Comparison of ENCODE assay signal across 1 cellular context in the genomic region with DNA sequence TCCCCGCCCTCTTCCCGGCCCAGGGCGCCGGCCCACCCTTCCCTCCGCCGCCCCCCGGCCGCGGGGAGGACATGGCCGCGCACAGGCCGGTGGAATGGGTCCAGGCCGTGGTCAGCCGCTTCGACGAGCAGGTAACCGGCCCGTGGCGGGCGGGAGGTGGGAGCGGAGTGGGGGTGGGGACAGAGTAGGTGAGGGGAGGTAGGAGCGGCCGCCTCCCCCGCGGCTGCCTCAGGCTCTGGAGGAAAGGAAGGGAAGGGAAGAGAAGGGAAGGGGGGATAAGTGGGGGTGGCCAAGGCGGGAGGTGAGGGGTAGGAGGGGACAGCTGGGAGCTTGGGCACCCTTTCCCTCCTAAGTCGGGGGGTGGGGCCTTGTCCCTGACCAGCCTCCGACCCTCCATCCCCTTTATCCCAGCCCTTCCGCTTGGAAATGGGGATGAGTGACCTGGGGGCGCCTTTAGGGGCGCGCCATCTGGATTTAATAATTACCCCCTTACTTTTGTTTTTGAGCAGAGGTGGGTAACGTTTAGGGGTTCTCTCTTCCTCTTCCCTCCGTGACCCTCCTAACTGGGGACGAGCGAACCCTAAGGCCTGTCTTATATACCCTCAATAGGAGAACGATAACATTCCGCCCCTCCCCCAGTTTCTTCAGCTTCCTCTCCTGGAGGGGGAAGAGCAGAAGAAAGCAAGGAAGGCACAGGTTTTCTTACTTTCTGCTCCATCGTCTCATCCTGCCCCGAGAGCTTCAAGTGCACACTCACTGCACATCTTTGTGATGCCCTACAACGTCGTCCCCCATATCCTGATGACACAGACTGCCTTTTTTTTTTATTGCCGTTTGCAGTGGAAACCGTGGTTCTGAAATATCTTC.
TF ChIP-seq lines count a peak whose summit lies in the region.

No MANE protein-coding gene starts in this region.

TF ChIP-seq in K562, 482 proteins besides CTCF, POLR2A, EP300 and RAD21 (continued from another document and continues in another):
- no peak for TF ChIP-seq MTA2 (IDR thresholded peaks at IDR 0.05; ENCODE audit: low read depth)
- TF ChIP-seq, protein P1, sequence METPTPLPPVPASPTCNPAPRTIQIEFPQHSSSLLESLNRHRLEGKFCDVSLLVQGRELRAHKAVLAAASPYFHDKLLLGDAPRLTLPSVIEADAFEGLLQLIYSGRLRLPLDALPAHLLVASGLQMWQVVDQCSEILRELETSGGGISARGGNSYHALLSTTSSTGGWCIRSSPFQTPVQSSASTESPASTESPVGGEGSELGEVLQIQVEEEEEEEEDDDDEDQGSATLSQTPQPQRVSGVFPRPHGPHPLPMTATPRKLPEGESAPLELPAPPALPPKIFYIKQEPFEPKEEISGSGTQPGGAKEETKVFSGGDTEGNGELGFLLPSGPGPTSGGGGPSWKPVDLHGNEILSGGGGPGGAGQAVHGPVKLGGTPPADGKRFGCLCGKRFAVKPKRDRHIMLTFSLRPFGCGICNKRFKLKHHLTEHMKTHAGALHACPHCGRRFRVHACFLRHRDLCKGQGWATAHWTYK (CRISPR knock-in tag; IDR thresholded peaks at IDR 0.05) = no peak
- TF ChIP-seq MEIS2 (IDR thresholded peaks at IDR 0.05; ENCODE audit: partially characterized antibody) = no peak
- TF ChIP-seq CREB1 (IDR thresholded peaks at IDR 0.05) = no peak
- TF ChIP-seq CREB1 (CRISPR knock-in tag; IDR thresholded peaks at IDR 0.05) = no peak
- TF ChIP-seq, protein P2, sequence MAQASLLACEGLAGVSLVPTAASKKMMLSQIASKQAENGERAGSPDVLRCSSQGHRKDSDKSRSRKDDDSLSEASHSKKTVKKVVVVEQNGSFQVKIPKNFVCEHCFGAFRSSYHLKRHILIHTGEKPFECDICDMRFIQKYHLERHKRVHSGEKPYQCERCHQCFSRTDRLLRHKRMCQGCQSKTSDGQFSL (CRISPR knock-in tag; IDR thresholded peaks at IDR 0.05) = peak; percentile 84
- TF ChIP-seq, protein P2 (tag; IDR thresholded peaks at IDR 0.05) = peak in 1 of 2 experiments; percentile 77; a peak in 2 of 4 replicates
- TF ChIP-seq, protein P3, sequence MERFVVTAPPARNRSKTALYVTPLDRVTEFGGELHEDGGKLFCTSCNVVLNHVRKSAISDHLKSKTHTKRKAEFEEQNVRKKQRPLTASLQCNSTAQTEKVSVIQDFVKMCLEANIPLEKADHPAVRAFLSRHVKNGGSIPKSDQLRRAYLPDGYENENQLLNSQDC (CRISPR knock-in tag; IDR thresholded peaks at IDR 0.05) = no peak
- no peak for TF ChIP-seq ZNF644 (tag; IDR thresholded peaks at IDR 0.05; ENCODE audit: low read depth)
- TF ChIP-seq, protein P4, sequence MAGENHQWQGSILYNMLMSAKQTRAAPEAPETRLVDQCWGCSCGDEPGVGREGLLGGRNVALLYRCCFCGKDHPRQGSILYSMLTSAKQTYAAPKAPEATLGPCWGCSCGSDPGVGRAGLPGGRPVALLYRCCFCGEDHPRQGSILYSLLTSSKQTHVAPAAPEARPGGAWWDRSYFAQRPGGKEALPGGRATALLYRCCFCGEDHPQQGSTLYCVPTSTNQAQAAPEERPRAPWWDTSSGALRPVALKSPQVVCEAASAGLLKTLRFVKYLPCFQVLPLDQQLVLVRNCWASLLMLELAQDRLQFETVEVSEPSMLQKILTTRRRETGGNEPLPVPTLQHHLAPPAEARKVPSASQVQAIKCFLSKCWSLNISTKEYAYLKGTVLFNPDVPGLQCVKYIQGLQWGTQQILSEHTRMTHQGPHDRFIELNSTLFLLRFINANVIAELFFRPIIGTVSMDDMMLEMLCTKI (IDR thresholded peaks at IDR 0.05; ENCODE audit: partially characterized antibody) = no peak
- TF ChIP-seq NRF1 (conservative IDR thresholded peaks at IDR 0.05 in 1 of 2, IDR thresholded peaks at IDR 0.05 in 1 of 2) = no peak
- TF ChIP-seq ZNF592 (IDR thresholded peaks at IDR 0.05) = no peak
- TF ChIP-seq SAFB (IDR thresholded peaks at IDR 0.05; ENCODE audit: borderline replicate concordance, low read depth, low read length) = no peak
- TF ChIP-seq MTA1 (IDR thresholded peaks at IDR 0.05; ENCODE audit: borderline replicate concordance) = no peak
- peak; percentile 55 for TF ChIP-seq PCBP2 (IDR thresholded peaks at IDR 0.05; ENCODE audit: low read depth, low read length, poor library complexity, severe bottlenecking)
- 0 out of 4 replicates have a peak, but pooled peaks of 1 of the 2 experiments have one; percentile 46 for TF ChIP-seq MAZ (CRISPR knock-in tag; conservative IDR thresholded peaks at IDR 0.05 in 1 of 2, IDR thresholded peaks at IDR 0.05 in 1 of 2)
- peak; percentile 66; the same call in 1 of the 2 replicates for TF ChIP-seq SPI1 (IDR thresholded peaks at IDR 0.05; ENCODE audit: borderline replicate concordance, low read depth, low read length)
- TF ChIP-seq BCL6 (CRISPR knock-in tag; IDR thresholded peaks at IDR 0.05) = no peak
- no peak for TF ChIP-seq E2F8 (IDR thresholded peaks at IDR 0.05; ENCODE audit: low read depth, partially characterized antibody)
- no peak for TF ChIP-seq ELF1 (tag; IDR thresholded peaks at IDR 0.05)
- TF ChIP-seq CBFA2T3 (IDR thresholded peaks at IDR 0.05) = no peak
- no peak for TF ChIP-seq RBM15 (IDR thresholded peaks at IDR 0.05; ENCODE audit: insufficient read depth, low read length)
- TF ChIP-seq CEBPB (tag; IDR thresholded peaks at IDR 0.05) = no peak
- TF ChIP-seq, protein P5, sequence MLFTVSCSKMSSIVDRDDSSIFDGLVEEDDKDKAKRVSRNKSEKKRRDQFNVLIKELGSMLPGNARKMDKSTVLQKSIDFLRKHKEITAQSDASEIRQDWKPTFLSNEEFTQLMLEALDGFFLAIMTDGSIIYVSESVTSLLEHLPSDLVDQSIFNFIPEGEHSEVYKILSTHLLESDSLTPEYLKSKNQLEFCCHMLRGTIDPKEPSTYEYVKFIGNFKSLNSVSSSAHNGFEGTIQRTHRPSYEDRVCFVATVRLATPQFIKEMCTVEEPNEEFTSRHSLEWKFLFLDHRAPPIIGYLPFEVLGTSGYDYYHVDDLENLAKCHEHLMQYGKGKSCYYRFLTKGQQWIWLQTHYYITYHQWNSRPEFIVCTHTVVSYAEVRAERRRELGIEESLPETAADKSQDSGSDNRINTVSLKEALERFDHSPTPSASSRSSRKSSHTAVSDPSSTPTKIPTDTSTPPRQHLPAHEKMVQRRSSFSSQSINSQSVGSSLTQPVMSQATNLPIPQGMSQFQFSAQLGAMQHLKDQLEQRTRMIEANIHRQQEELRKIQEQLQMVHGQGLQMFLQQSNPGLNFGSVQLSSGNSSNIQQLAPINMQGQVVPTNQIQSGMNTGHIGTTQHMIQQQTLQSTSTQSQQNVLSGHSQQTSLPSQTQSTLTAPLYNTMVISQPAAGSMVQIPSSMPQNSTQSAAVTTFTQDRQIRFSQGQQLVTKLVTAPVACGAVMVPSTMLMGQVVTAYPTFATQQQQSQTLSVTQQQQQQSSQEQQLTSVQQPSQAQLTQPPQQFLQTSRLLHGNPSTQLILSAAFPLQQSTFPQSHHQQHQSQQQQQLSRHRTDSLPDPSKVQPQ (CRISPR knock-in tag; IDR thresholded peaks at IDR 0.05; ENCODE audit: borderline replicate concordance) = no peak
- no peak for TF ChIP-seq MAFG (tag; conservative IDR thresholded peaks at IDR 0.05)
- peak; percentile 55 for TF ChIP-seq ZFX (CRISPR knock-in tag; IDR thresholded peaks at IDR 0.05)
- no peak for TF ChIP-seq ZNF778 (CRISPR knock-in tag; IDR thresholded peaks at IDR 0.05)
- TF ChIP-seq CAMTA2 (CRISPR knock-in tag; conservative IDR thresholded peaks at IDR 0.05) = no peak
- TF ChIP-seq ZNF695 (CRISPR knock-in tag; IDR thresholded peaks at IDR 0.05) = no peak
- TF ChIP-seq ETS1 (conservative IDR thresholded peaks at IDR 0.05; ENCODE audit: control insufficient read depth, low read depth, low read length) = no peak
- TF ChIP-seq XRCC4 (IDR thresholded peaks at IDR 0.05; ENCODE audit: extremely low read depth, insufficient read depth, insufficient read length) = no peak
- no peak for TF ChIP-seq GMEB1 (CRISPR knock-in tag; IDR thresholded peaks at IDR 0.05)
- 0 out of 2 replicates have a peak, but pooled peaks have one; percentile 12 for TF ChIP-seq GATAD2A (IDR thresholded peaks at IDR 0.05)
- no peak for TF ChIP-seq ARID3A (IDR thresholded peaks at IDR 0.05; ENCODE audit: borderline replicate concordance, low read depth, low read length)
- TF ChIP-seq GABPB1 (CRISPR knock-in tag; IDR thresholded peaks at IDR 0.05) = no peak
